23 cellular contexts compared by ENCODE assay signal in genomic region chr2:213137064-213137463, GRCh38.
"Had no signal": no experiment of that assay in that cellular context is flagged by ENCODE, and none has a peak within 500 bp of the region (broad histone marks: within the 10 kb centered on the region; RNA-seq: fewer than 3 reads in every experiment).

No MANE protein-coding gene starts in this region.

- H3K36me3 ChIP-seq: SJSA1 had no signal

- H3K9me3 ChIP-seq: SJSA1 had no signal

- H3K4me1 ChIP-seq: SJSA1 had no signal

- H3K27ac ChIP-seq: SJSA1, SK-N-MC had no signal

- H3K4me3 ChIP-seq: SJSA1, SK-N-MC had no signal

- H3K27me3 ChIP-seq: SJSA1 had no signal

- DNase-seq: IMR-90, Kasumi-1, KG1, MV-4-11, NCI-H1048, NCI-H1105, NCI-H1417, NCI-H1436 treated with DMSO at 0.1 percent for 48 hours, NCI-H1694, NCI-H187 treated with DMSO at 0.1 percent for 48 hours, NCI-H2029 treated with DMSO at 0.1 percent for 48 hours, NCI-H2171 treated with DMSO at 0.1 percent for 48 hours, NCI-H345, NCI-H524, NCI-H526 treated with DMSO at 0.1 percent for 48 hours, NCI-H774, Right ventricle myocardium superior, RPMI8226, SIG-M5 had no signal

- ATAC-seq: HepG2 had no signal

- FAIRE-seq: HepG2, RCC 7860 had no signal
